27 cellular contexts compared by ENCODE assay signal in genomic region chr18:56060967-56061541, GRCh38.
"Had no signal": no experiment of that assay in that cellular context is flagged by ENCODE, and none has a peak within 500 bp of the region (broad histone marks: within the 10 kb centered on the region; RNA-seq: fewer than 3 reads in every experiment).

No MANE protein-coding gene starts in this region.

- H3K27ac ChIP-seq: adrenal gland, SJCRH30, VCaP had no signal

- H3K9ac ChIP-seq: SK-N-SH had no signal

- H3K4me2 ChIP-seq: SK-N-SH had no signal

- FAIRE-seq: colon had no signal

- H3K9me3 ChIP-seq: adrenal gland, MG63, SJCRH30, SK-N-SH had no signal

- DNase-seq: activated CD4-positive, alpha-beta T cell treated with anti-CD3 and anti-CD28 coated beads for 36 hours; activated CD8-positive, alpha-beta memory T cell treated with anti-CD3 and anti-CD28 coated beads, Interleukin-2, amount 50 U/mL, for 4 hours; activated CD8-positive, alpha-beta T cell treated with anti-CD3 and anti-CD28 coated beads for 36 hours; activated naive CD4-positive, alpha-beta T cell treated with anti-CD3 and anti-CD28 coated beads, Interleukin-2, amount 50 U/mL, for 16 hours; activated naive CD8-positive, alpha-beta T cell treated with anti-CD3 and anti-CD28 coated beads, Interleukin-2, amount 10 ng/mL, durations not matched to agents 7 days and 5 days; activated T-cell treated with anti-CD3 and anti-CD28 coated beads, Interleukin-2, amount 50 U/mL, for 1 hour; adrenal gland; anterior cingulate cortex; cerebellar nuclear complex; MG63; MV-4-11; NCI-H1105; NCI-H146; NCI-H187 treated with DMSO at 0.1 percent for 48 hours; NCI-H2081 treated with DMSO at 0.1 percent for 48 hours; NCI-H345; NCI-H510A; NCI-H526 treated with DMSO at 0.1 percent for 48 hours; OCI-M1; Right ventricle myocardium superior; RPMI8226; SJCRH30; SK-N-SH; T-helper 1 cell had no signal

- H3K4me3 ChIP-seq: adrenal gland, MG63, SJCRH30 had no signal

- H3K27me3 ChIP-seq: adrenal gland, MG63, SJCRH30 had no signal

- H3K4me1 ChIP-seq: adrenal gland, SJCRH30 had no signal

- H3K36me3 ChIP-seq: adrenal gland, MG63, SJCRH30 had no signal

- ATAC-seq: activated CD4-positive, alpha-beta T cell treated with anti-CD3 and anti-CD28 coated beads for 36 hours; activated CD8-positive, alpha-beta T cell treated with anti-CD3 and anti-CD28 coated beads for 36 hours; Panc1 had no signal
